In genomic region chr14:105442125-105442524, GRCh38 we compare ENCODE assay signal across 2 cellular contexts.
TF ChIP-seq lines count a peak whose summit lies in the region.

No MANE protein-coding gene starts in this region.

TF ChIP-seq in HepG2, 621 proteins besides CTCF, POLR2A, EP300 and RAD21:
- no peak for TF ChIP-seq TARDBP (CRISPR knock-in tag; IDR thresholded peaks at IDR 0.05)
- TF ChIP-seq GATAD1 (CRISPR knock-in tag; IDR thresholded peaks at IDR 0.05): no peak
- TF ChIP-seq CEBPG (CRISPR knock-in tag; IDR thresholded peaks at IDR 0.05): no peak
- no peak for TF ChIP-seq GZF1 (CRISPR knock-in tag; IDR thresholded peaks at IDR 0.05)
- no peak for TF ChIP-seq RBM22 (optimal IDR thresholded peaks at IDR 0.05; ENCODE audit: low read length)
- no peak for TF ChIP-seq MBNL3 (CRISPR knock-in tag; conservative IDR thresholded peaks at IDR 0.05)
- TF ChIP-seq HOXA7 (CRISPR knock-in tag; IDR thresholded peaks at IDR 0.05): no peak
- TF ChIP-seq RARA (CRISPR knock-in tag; IDR thresholded peaks at IDR 0.05): no peak
- TF ChIP-seq ATRX (CRISPR knock-in tag; IDR thresholded peaks at IDR 0.05; ENCODE audit: borderline replicate concordance): no peak
- no peak for TF ChIP-seq ZNF20 (CRISPR knock-in tag; IDR thresholded peaks at IDR 0.05)
- no peak for TF ChIP-seq ZNF609 (CRISPR knock-in tag; IDR thresholded peaks at IDR 0.05; ENCODE audit: borderline replicate concordance)
- TF ChIP-seq MAFK (conservative IDR thresholded peaks at IDR 0.05 in 1 of 2, IDR thresholded peaks at IDR 0.05 in 1 of 2; ENCODE audit: low read length in 2 of 2): no peak
- TF ChIP-seq RBM39 (IDR thresholded peaks at IDR 0.05; ENCODE audit: low read depth, low read length, poor library complexity, severe bottlenecking): no peak
- TF ChIP-seq XRCC5 (optimal IDR thresholded peaks at IDR 0.05; ENCODE audit: low read length): no peak

TF ChIP-seq in SK-N-SH treated with all-trans-retinoic acid at 6 μM for 48 hours, 23 proteins besides CTCF, POLR2A, EP300 and RAD21:
- TF ChIP-seq SNAI2 (CRISPR knock-in tag; IDR thresholded peaks at IDR 0.05): no peak
- no peak for TF ChIP-seq ZNF565 (CRISPR knock-in tag; conservative IDR thresholded peaks at IDR 0.05; ENCODE audit: low read depth)
- TF ChIP-seq CSRNP3 (CRISPR knock-in tag; IDR thresholded peaks at IDR 0.05): no peak
- no peak for TF ChIP-seq CREB5 (CRISPR knock-in tag; IDR thresholded peaks at IDR 0.05; ENCODE audit: low read depth)
- TF ChIP-seq TOX (CRISPR knock-in tag; IDR thresholded peaks at IDR 0.05; ENCODE audit: borderline replicate concordance): no peak
- no peak for TF ChIP-seq ESRRG (CRISPR knock-in tag; IDR thresholded peaks at IDR 0.05)
- TF ChIP-seq ARNTL (CRISPR knock-in tag; IDR thresholded peaks at IDR 0.05; ENCODE audit: borderline replicate concordance, low read depth): no peak
- no peak for TF ChIP-seq ISL1 (CRISPR knock-in tag; IDR thresholded peaks at IDR 0.05)
- TF ChIP-seq BACH2 (CRISPR knock-in tag; IDR thresholded peaks at IDR 0.05; ENCODE audit: borderline replicate concordance): no peak
- no peak for TF ChIP-seq TCF4 (CRISPR knock-in tag; IDR thresholded peaks at IDR 0.05; ENCODE audit: borderline replicate concordance)
- TF ChIP-seq ZC3H10 (CRISPR knock-in tag; IDR thresholded peaks at IDR 0.05): no peak
- TF ChIP-seq GLIS3 (CRISPR knock-in tag; IDR thresholded peaks at IDR 0.05): no peak
- no peak for TF ChIP-seq OSR1 (CRISPR knock-in tag; IDR thresholded peaks at IDR 0.05)
- TF ChIP-seq POU6F1 (CRISPR knock-in tag; IDR thresholded peaks at IDR 0.05; ENCODE audit: borderline replicate concordance, low read depth): no peak
- TF ChIP-seq RARB (CRISPR knock-in tag; IDR thresholded peaks at IDR 0.05): no peak
- TF ChIP-seq ZNF8 (CRISPR knock-in tag; IDR thresholded peaks at IDR 0.05): no peak
- TF ChIP-seq, protein P1, sequence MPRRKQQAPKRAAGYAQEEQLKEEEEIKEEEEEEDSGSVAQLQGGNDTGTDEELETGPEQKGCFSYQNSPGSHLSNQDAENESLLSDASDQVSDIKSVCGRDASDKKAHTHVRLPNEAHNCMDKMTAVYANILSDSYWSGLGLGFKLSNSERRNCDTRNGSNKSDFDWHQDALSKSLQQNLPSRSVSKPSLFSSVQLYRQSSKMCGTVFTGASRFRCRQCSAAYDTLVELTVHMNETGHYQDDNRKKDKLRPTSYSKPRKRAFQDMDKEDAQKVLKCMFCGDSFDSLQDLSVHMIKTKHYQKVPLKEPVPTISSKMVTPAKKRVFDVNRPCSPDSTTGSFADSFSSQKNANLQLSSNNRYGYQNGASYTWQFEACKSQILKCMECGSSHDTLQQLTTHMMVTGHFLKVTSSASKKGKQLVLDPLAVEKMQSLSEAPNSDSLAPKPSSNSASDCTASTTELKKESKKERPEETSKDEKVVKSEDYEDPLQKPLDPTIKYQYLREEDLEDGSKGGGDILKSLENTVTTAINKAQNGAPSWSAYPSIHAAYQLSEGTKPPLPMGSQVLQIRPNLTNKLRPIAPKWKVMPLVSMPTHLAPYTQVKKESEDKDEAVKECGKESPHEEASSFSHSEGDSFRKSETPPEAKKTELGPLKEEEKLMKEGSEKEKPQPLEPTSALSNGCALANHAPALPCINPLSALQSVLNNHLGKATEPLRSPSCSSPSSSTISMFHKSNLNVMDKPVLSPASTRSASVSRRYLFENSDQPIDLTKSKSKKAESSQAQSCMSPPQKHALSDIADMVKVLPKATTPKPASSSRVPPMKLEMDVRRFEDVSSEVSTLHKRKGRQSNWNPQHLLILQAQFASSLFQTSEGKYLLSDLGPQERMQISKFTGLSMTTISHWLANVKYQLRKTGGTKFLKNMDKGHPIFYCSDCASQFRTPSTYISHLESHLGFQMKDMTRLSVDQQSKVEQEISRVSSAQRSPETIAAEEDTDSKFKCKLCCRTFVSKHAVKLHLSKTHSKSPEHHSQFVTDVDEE (CRISPR knock-in tag; IDR thresholded peaks at IDR 0.05): no peak
TF ChIP-seq in SK-N-SH treated with all-trans-retinoic acid at 6 μM for 48 hours: peak in this region for 0.
